ENCODE assay signal across 1 cellular context in genomic region chr1:4172659-4173599, GRCh38.
TF ChIP-seq lines count a peak whose summit lies in the region.

No MANE protein-coding gene starts in this region.

TF ChIP-seq in HepG2, 621 proteins besides CTCF, POLR2A, EP300 and RAD21 (continued from another document and continues in another):
- TF ChIP-seq, protein P1, sequence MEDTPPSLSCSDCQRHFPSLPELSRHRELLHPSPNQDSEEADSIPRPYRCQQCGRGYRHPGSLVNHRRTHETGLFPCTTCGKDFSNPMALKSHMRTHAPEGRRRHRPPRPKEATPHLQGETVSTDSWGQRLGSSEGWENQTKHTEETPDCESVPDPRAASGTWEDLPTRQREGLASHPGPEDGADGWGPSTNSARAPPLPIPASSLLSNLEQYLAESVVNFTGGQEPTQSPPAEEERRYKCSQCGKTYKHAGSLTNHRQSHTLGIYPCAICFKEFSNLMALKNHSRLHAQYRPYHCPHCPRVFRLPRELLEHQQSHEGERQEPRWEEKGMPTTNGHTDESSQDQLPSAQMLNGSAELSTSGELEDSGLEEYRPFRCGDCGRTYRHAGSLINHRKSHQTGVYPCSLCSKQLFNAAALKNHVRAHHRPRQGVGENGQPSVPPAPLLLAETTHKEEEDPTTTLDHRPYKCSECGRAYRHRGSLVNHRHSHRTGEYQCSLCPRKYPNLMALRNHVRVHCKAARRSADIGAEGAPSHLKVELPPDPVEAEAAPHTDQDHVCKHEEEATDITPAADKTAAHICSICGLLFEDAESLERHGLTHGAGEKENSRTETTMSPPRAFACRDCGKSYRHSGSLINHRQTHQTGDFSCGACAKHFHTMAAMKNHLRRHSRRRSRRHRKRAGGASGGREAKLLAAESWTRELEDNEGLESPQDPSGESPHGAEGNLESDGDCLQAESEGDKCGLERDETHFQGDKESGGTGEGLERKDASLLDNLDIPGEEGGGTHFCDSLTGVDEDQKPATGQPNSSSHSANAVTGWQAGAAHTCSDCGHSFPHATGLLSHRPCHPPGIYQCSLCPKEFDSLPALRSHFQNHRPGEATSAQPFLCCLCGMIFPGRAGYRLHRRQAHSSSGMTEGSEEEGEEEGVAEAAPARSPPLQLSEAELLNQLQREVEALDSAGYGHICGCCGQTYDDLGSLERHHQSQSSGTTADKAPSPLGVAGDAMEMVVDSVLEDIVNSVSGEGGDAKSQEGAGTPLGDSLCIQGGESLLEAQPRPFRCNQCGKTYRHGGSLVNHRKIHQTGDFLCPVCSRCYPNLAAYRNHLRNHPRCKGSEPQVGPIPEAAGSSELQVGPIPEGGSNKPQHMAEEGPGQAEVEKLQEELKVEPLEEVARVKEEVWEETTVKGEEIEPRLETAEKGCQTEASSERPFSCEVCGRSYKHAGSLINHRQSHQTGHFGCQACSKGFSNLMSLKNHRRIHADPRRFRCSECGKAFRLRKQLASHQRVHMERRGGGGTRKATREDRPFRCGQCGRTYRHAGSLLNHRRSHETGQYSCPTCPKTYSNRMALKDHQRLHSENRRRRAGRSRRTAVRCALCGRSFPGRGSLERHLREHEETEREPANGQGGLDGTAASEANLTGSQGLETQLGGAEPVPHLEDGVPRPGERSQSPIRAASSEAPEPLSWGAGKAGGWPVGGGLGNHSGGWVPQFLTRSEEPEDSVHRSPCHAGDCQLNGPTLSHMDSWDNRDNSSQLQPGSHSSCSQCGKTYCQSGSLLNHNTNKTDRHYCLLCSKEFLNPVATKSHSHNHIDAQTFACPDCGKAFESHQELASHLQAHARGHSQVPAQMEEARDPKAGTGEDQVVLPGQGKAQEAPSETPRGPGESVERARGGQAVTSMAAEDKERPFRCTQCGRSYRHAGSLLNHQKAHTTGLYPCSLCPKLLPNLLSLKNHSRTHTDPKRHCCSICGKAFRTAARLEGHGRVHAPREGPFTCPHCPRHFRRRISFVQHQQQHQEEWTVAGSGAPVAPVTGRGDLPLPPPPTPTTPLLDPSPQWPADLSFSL (CRISPR knock-in tag; IDR thresholded peaks at IDR 0.05): no peak
- TF ChIP-seq, protein P2, sequence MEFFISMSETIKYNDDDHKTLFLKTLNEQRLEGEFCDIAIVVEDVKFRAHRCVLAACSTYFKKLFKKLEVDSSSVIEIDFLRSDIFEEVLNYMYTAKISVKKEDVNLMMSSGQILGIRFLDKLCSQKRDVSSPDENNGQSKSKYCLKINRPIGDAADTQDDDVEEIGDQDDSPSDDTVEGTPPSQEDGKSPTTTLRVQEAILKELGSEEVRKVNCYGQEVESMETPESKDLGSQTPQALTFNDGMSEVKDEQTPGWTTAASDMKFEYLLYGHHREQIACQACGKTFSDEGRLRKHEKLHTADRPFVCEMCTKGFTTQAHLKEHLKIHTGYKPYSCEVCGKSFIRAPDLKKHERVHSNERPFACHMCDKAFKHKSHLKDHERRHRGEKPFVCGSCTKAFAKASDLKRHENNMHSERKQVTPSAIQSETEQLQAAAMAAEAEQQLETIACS (CRISPR knock-in tag; IDR thresholded peaks at IDR 0.05): no peak
- no peak for TF ChIP-seq SALL2 (CRISPR knock-in tag; IDR thresholded peaks at IDR 0.05)
- TF ChIP-seq, protein P3, sequence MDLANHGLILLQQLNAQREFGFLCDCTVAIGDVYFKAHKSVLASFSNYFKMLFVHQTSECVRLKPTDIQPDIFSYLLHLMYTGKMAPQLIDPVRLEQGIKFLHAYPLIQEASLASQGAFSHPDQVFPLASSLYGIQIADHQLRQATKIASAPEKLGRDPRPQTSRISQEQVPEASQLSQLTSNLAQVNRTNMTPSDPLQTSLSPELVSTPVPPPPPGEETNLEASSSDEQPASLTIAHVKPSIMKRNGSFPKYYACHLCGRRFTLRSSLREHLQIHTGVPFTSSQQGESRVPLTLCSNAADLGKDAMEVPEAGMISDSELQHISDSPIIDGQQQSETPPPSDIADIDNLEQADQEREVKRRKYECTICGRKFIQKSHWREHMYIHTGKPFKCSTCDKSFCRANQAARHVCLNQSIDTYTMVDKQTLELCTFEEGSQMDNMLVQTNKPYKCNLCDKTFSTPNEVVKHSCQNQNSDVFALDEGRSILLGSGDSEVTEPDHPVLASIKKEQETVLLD (CRISPR knock-in tag; IDR thresholded peaks at IDR 0.05; ENCODE audit: low read depth): no peak
- no peak for TF ChIP-seq ZFP1 (CRISPR knock-in tag; IDR thresholded peaks at IDR 0.05)
- no peak for TF ChIP-seq NFIB (CRISPR knock-in tag; IDR thresholded peaks at IDR 0.05; ENCODE audit: borderline replicate concordance)
- TF ChIP-seq DPF2 (CRISPR knock-in tag; IDR thresholded peaks at IDR 0.05; ENCODE audit: borderline replicate concordance, low read depth): no peak
- no peak for TF ChIP-seq ZNF12 (CRISPR knock-in tag; IDR thresholded peaks at IDR 0.05)
- TF ChIP-seq DMAP1 (CRISPR knock-in tag; IDR thresholded peaks at IDR 0.05): no peak
- TF ChIP-seq EZH2 (conservative IDR thresholded peaks at IDR 0.05; ENCODE audit: low read depth, low read length): no peak; the same call in 1 of the 2 replicates
- no peak for TF ChIP-seq KDM5B (CRISPR knock-in tag; IDR thresholded peaks at IDR 0.05; ENCODE audit: borderline replicate concordance)
- no peak for TF ChIP-seq ARNTL (CRISPR knock-in tag; IDR thresholded peaks at IDR 0.05)
- TF ChIP-seq ATM (IDR thresholded peaks at IDR 0.05; ENCODE audit: borderline replicate concordance): no peak
- TF ChIP-seq ZNF549 (CRISPR knock-in tag; IDR thresholded peaks at IDR 0.05): no peak
- no peak for TF ChIP-seq KAT2B (IDR thresholded peaks at IDR 0.05; ENCODE audit: borderline replicate concordance, low read depth, low read length)
- TF ChIP-seq TRAFD1 (CRISPR knock-in tag; IDR thresholded peaks at IDR 0.05; ENCODE audit: borderline replicate concordance): no peak
- TF ChIP-seq CBX5 (CRISPR knock-in tag; IDR thresholded peaks at IDR 0.05; ENCODE audit: borderline replicate concordance): 0 out of 2 replicates have a peak, but pooled peaks have one; percentile 40
- TF ChIP-seq ZNF577 (CRISPR knock-in tag; IDR thresholded peaks at IDR 0.05; ENCODE audit: borderline replicate concordance, low read depth): no peak
- no peak for TF ChIP-seq MXD4 (CRISPR knock-in tag; IDR thresholded peaks at IDR 0.05)
- no peak for TF ChIP-seq MLX (CRISPR knock-in tag; IDR thresholded peaks at IDR 0.05)
- TF ChIP-seq TEAD2 (CRISPR knock-in tag; IDR thresholded peaks at IDR 0.05): no peak
- TF ChIP-seq, protein P4, sequence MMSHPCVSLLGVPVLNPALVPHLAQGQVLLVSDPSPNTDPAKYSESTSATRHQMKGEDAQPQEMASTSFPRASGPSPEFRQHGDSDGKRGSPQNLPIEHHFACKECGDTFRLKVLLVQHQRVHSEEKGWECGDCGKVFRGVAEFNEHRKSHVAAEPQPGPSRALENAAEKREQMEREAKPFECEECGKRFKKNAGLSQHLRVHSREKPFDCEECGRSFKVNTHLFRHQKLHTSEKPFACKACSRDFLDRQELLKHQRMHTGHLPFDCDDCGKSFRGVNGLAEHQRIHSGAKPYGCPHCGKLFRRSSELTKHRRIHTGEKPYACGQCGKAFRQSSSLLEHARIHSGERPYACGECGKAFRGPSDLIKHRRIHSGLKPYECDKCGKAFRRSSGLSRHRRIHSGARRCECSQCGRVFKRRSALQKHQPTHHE (CRISPR knock-in tag; IDR thresholded peaks at IDR 0.05; ENCODE audit: borderline replicate concordance): no peak
- no peak for TF ChIP-seq ZNF761 (CRISPR knock-in tag; conservative IDR thresholded peaks at IDR 0.05)
- TF ChIP-seq BHLHE40 (IDR thresholded peaks at IDR 0.05; ENCODE audit: low read length): 0 out of 2 replicates have a peak, but pooled peaks have one; percentile 6
- no peak for TF ChIP-seq ZNF331 (CRISPR knock-in tag; IDR thresholded peaks at IDR 0.05)
- TF ChIP-seq ZNF713 (CRISPR knock-in tag; IDR thresholded peaks at IDR 0.05): no peak
- no peak for TF ChIP-seq PAWR (CRISPR knock-in tag; IDR thresholded peaks at IDR 0.05; ENCODE audit: borderline replicate concordance)
- no peak for TF ChIP-seq ZSCAN25 (CRISPR knock-in tag; IDR thresholded peaks at IDR 0.05)
- TF ChIP-seq NBN (conservative IDR thresholded peaks at IDR 0.05): no peak
- no peak for TF ChIP-seq ZNF570 (CRISPR knock-in tag; IDR thresholded peaks at IDR 0.05; ENCODE audit: borderline replicate concordance)
- TF ChIP-seq GABPB1 (CRISPR knock-in tag; IDR thresholded peaks at IDR 0.05): no peak
- no peak for TF ChIP-seq ZNF33B (CRISPR knock-in tag; IDR thresholded peaks at IDR 0.05)
- TF ChIP-seq, protein P5, sequence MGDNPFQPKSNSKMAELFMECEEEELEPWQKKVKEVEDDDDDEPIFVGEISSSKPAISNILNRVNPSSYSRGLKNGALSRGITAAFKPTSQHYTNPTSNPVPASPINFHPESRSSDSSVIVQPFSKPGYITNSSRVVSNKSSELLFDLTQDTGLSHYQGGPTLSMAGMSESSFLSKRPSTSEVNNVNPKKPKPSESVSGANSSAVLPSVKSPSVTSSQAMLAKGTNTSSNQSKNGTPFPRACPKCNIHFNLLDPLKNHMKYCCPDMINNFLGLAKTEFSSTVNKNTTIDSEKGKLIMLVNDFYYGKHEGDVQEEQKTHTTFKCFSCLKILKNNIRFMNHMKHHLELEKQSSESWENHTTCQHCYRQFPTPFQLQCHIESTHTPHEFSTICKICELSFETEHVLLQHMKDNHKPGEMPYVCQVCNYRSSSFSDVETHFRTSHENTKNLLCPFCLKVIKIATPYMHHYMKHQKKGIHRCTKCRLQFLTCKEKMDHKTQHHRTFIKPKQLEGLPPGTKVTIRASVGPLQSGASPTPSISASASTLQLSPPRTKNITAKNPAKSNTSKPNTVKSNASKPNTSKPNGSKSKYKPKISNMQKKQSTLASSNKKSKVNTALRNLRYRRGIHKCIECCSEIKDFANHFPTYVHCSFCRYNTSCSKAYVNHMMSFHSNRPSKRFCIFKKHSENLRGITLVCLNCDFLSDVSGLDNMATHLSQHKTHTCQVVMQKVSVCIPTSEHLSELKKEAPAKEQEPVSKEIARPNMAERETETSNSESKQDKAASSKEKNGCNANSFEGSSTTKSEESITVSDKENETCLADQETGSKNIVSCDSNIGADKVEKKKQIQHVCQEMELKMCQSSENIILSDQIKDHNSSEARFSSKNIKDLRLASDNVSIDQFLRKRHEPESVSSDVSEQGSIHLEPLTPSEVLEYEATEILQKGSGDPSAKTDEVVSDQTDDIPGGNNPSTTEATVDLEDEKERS (CRISPR knock-in tag; IDR thresholded peaks at IDR 0.05): no peak
- TF ChIP-seq HMGA1 (CRISPR knock-in tag; conservative IDR thresholded peaks at IDR 0.05): no peak
- TF ChIP-seq, protein P6, sequence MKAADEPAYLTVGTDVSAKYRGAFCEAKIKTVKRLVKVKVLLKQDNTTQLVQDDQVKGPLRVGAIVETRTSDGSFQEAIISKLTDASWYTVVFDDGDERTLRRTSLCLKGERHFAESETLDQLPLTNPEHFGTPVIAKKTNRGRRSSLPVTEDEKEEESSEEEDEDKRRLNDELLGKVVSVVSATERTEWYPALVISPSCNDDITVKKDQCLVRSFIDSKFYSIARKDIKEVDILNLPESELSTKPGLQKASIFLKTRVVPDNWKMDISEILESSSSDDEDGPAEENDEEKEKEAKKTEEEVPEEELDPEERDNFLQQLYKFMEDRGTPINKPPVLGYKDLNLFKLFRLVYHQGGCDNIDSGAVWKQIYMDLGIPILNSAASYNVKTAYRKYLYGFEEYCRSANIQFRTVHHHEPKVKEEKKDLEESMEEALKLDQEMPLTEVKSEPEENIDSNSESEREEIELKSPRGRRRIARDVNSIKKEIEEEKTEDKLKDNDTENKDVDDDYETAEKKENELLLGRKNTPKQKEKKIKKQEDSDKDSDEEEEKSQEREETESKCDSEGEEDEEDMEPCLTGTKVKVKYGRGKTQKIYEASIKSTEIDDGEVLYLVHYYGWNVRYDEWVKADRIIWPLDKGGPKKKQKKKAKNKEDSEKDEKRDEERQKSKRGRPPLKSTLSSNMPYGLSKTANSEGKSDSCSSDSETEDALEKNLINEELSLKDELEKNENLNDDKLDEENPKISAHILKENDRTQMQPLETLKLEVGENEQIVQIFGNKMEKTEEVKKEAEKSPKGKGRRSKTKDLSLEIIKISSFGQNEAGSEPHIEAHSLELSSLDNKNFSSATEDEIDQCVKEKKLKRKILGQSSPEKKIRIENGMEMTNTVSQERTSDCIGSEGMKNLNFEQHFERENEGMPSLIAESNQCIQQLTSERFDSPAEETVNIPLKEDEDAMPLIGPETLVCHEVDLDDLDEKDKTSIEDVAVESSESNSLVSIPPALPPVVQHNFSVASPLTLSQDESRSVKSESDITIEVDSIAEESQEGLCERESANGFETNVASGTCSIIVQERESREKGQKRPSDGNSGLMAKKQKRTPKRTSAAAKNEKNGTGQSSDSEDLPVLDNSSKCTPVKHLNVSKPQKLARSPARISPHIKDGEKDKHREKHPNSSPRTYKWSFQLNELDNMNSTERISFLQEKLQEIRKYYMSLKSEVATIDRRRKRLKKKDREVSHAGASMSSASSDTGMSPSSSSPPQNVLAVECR (CRISPR knock-in tag; IDR thresholded peaks at IDR 0.05; ENCODE audit: borderline replicate concordance): no peak
- no peak for TF ChIP-seq RFX3 (CRISPR knock-in tag; IDR thresholded peaks at IDR 0.05)
- no peak for TF ChIP-seq NFATC3 (CRISPR knock-in tag; IDR thresholded peaks at IDR 0.05)
- no peak for TF ChIP-seq SNAI1 (CRISPR knock-in tag; IDR thresholded peaks at IDR 0.05; ENCODE audit: borderline replicate concordance)
- no peak for TF ChIP-seq NKX3-1 (CRISPR knock-in tag; IDR thresholded peaks at IDR 0.05)
- TF ChIP-seq IRX3 (CRISPR knock-in tag; IDR thresholded peaks at IDR 0.05; ENCODE audit: borderline replicate concordance, low read depth): no peak
- no peak for TF ChIP-seq TP53 (CRISPR knock-in tag; conservative IDR thresholded peaks at IDR 0.05)
- TF ChIP-seq GATAD2A (CRISPR knock-in tag; IDR thresholded peaks at IDR 0.05): no peak
- peak; percentile 43; the same call in 1 of the 2 replicates for TF ChIP-seq MAFF (IDR thresholded peaks at IDR 0.05; ENCODE audit: low read depth, low read length)
